ENCODE assay signal across 1 cellular context in genomic region chr10:15313034-15313433, GRCh38.
TF ChIP-seq lines count a peak whose summit lies in the region.

No MANE protein-coding gene starts in this region.

TF ChIP-seq in HepG2, 621 proteins besides CTCF, POLR2A, EP300 and RAD21:
- TF ChIP-seq NCOR1 (IDR thresholded peaks at IDR 0.05; ENCODE audit: borderline replicate concordance, low read length) (no peak), TBP (CRISPR knock-in tag; IDR thresholded peaks at IDR 0.05) (no peak), REL (CRISPR knock-in tag; conservative IDR thresholded peaks at IDR 0.05) (no peak), RNF219 (CRISPR knock-in tag; IDR thresholded peaks at IDR 0.05) (no peak)
